ENCODE assay signal across 2 cellular contexts in the genomic region with DNA sequence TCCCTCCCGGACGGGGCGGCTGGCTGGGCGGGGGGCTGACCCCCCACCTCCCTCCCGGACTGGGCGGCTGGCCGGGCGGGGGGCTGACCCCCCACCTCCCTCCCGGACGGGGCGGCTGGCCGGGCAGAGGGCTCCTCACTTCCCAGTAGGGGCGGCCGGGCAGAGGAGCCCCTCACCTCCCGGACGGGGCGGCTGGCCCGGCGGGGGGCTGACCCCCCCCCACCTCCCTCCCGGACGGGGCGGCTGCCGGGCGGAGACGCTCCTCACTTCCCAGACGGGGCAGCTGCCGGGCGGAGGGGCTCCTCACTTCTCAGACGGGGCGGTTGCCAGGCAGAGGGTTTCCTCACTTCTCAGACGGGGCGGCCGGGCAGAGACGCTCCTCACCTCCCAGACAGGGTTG. TPM values are rescaled to one million over a fixed set of nuclear protein-coding genes. Genes with fewer than 3 reads are reported as not detected.
"Had no signal": no experiment of that assay in that cellular context is flagged by ENCODE, and none has a peak within 500 bp of the region (broad histone marks: within the 10 kb centered on the region; RNA-seq: fewer than 3 reads in every experiment).

No MANE protein-coding gene starts in this region.

RNA-seq across cellular contexts. Expression of a gene that starts 58.0 kb away (rescaled TPM):
- total RNA-seq: G401, GM12878 had no signal
- polyA plus RNA-seq: GM12878 had no signal
